1 cellular context compared by ENCODE assay signal in genomic region chr17:76736349-76737081, GRCh38.
A peak's percentile ranks its signal among the peaks of the same experiment; 100 is the strongest.
TF ChIP-seq lines count a peak whose summit lies in the region.

No MANE protein-coding gene starts in this region.

TF ChIP-seq in HepG2, 621 proteins besides CTCF, POLR2A, EP300 and RAD21 (continued from another document and continues in another):
- TF ChIP-seq ZNF777 (CRISPR knock-in tag; IDR thresholded peaks at IDR 0.05) = peak; percentile 62
- no peak for TF ChIP-seq ZNF629 (CRISPR knock-in tag; conservative IDR thresholded peaks at IDR 0.05)
- TF ChIP-seq ZFP62 (CRISPR knock-in tag; IDR thresholded peaks at IDR 0.05) = no peak
- TF ChIP-seq TEAD3 (CRISPR knock-in tag; optimal IDR thresholded peaks at IDR 0.05; ENCODE audit: borderline replicate concordance) = no peak
- TF ChIP-seq ZNF318 (CRISPR knock-in tag; IDR thresholded peaks at IDR 0.05) = no peak; the same call in 1 of the 2 replicates
- no peak for TF ChIP-seq GTF2F1 (IDR thresholded peaks at IDR 0.05; ENCODE audit: low read length)
- no peak for TF ChIP-seq ZBED4 (CRISPR knock-in tag; IDR thresholded peaks at IDR 0.05; ENCODE audit: borderline replicate concordance)
- TF ChIP-seq CEBPZ (IDR thresholded peaks at IDR 0.05; ENCODE audit: low read length) = no peak
- TF ChIP-seq ZKSCAN5 (CRISPR knock-in tag; IDR thresholded peaks at IDR 0.05) = no peak
- TF ChIP-seq ZSCAN5A (CRISPR knock-in tag; IDR thresholded peaks at IDR 0.05; ENCODE audit: borderline replicate concordance) = no peak
- no peak for TF ChIP-seq FOXP1 (IDR thresholded peaks at IDR 0.05)
- no peak for TF ChIP-seq FOXP1 (CRISPR knock-in tag; IDR thresholded peaks at IDR 0.05)
- TF ChIP-seq HIVEP1 (CRISPR knock-in tag; IDR thresholded peaks at IDR 0.05) = no peak
- no peak for TF ChIP-seq MAFK (conservative IDR thresholded peaks at IDR 0.05 in 1 of 2, IDR thresholded peaks at IDR 0.05 in 1 of 2; ENCODE audit: low read length in 2 of 2)
- peak; percentile 20; the same call in 1 of the 2 replicates for TF ChIP-seq ZBTB39 (CRISPR knock-in tag; IDR thresholded peaks at IDR 0.05)
- TF ChIP-seq PAX8 (CRISPR knock-in tag; IDR thresholded peaks at IDR 0.05; ENCODE audit: borderline replicate concordance) = no peak
- no peak for TF ChIP-seq ETV5 (CRISPR knock-in tag; IDR thresholded peaks at IDR 0.05; ENCODE audit: borderline replicate concordance)
- TF ChIP-seq ZFP41 (CRISPR knock-in tag; IDR thresholded peaks at IDR 0.05; ENCODE audit: borderline replicate concordance) = no peak
- no peak for TF ChIP-seq ZBTB33 (CRISPR knock-in tag; IDR thresholded peaks at IDR 0.05)
- TF ChIP-seq ZNF18 (CRISPR knock-in tag; IDR thresholded peaks at IDR 0.05; ENCODE audit: insufficient replicate concordance) = no peak
- TF ChIP-seq U2AF2 (IDR thresholded peaks at IDR 0.05; ENCODE audit: low read depth, low read length) = 0 out of 2 replicates have a peak, but pooled peaks have one; percentile 12
- TF ChIP-seq ZNF687 (CRISPR knock-in tag; IDR thresholded peaks at IDR 0.05) = peak; percentile 53; the same call in 1 of the 2 replicates
- TF ChIP-seq ZNF614 (CRISPR knock-in tag; IDR thresholded peaks at IDR 0.05; ENCODE audit: borderline replicate concordance) = no peak
